1 cellular context compared by ENCODE assay signal in genomic region chr16:57374067-57374534, GRCh38.
TF ChIP-seq lines count a peak whose summit lies in the region.

No MANE protein-coding gene starts in this region.

TF ChIP-seq in K562, 482 proteins besides CTCF, POLR2A, EP300 and RAD21:
- TF ChIP-seq ZNF232 (CRISPR knock-in tag; IDR thresholded peaks at IDR 0.05) (no peak), EP400 (IDR thresholded peaks at IDR 0.05) (no peak), MTA2 (IDR thresholded peaks at IDR 0.05; ENCODE audit: low read depth) (no peak), CTBP1 (IDR thresholded peaks at IDR 0.05; ENCODE audit: borderline replicate concordance) (no peak), EGR1 (conservative IDR thresholded peaks at IDR 0.05) (peak; percentile 30; the same call in 1 of the 2 replicates), CHD2 (IDR thresholded peaks at IDR 0.05; ENCODE audit: low read depth, low read length) (no peak), PHF20 (IDR thresholded peaks at IDR 0.05; ENCODE audit: partially characterized antibody) (no peak), ZNF740 (CRISPR knock-in tag; IDR thresholded peaks at IDR 0.05) (peak; percentile 57; the same call in 1 of the 2 replicates), ZNF740 (tag; IDR thresholded peaks at IDR 0.05) (no peak), ZNF384 (IDR thresholded peaks at IDR 0.05; ENCODE audit: low read depth, low read length) (0 out of 2 replicates have a peak, but pooled peaks have one; percentile 15)
